ENCODE assay signal across 8 cellular contexts in the genomic region with DNA sequence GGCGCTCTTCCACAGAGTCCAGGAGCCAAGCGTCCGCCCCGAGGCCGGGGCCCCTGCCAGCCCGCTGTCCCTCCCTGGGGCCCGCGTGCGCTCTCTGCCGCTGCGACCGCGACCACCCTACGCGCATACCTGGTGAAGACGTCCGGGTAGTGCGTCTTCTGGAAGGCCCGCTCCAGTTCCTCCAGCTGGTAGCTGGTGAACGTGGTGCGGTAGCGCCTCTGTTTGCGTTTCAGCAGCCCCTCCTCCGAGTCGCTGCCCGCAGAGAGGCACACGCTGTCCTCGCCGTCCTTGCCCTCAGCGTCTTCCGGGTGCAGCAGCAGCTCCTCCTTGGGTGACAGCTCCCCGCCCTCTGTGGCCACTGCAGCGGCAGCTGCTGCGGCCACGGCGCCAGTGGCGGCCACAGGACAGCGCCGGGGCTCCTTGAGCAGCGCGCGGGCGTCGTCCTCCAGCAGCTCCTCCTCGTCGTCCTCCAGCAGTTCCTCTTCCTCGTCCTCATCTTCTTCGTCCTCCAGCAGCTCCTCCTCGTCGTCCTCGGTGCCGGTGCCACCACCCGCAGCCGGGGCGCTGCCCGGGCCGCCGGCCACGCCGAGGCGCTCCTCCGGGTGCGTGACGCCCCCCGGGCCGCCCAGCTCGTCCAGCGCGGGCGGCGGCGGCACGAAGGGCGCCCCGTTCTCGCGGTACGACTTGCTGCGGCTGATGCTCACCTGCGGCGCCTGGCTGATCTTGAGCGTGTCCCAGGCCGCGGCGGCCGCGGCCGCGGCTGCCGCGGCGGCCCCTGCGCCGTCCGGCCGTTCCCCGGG. TPM values are rescaled to one million over a fixed set of nuclear protein-coding genes. Genes with fewer than 3 reads are reported as not detected.
DNase-seq lines count a peak whose midpoint lies in the region; ATAC-seq, FAIRE-seq and TF ChIP-seq lines count a peak whose summit lies in the region.

No MANE protein-coding gene starts in this region.

- H3K27me3 Mint-ChIP-seq in IgD-negative memory B cell (peaks cover 42% of the 10 kb centered on the region), progenitor cell of endocrine pancreas (peaks cover 95% of the 10 kb centered on the region)

- no peaks in the 10 kb centered on the region for H3K36me3 ChIP-seq in breast epithelium

- DNase-seq in GM12865 (ENCODE audit: low read depth) (peak; percentile 34), breast epithelium (ENCODE audit: low spot score in 2 of 2) (no peak), progenitor cell of endocrine pancreas (ENCODE audit: low spot score, unreplicated experiment) (no peak), glomerular visceral epithelial cell (ENCODE audit: extremely low spot score) (no peak), epidermal melanocyte (ENCODE audit: insufficient read length, low spot score) (no peak), HTR-8/SVneo (ENCODE audit: insufficient read length, low spot score) (no peak)

- intact Hi-C loops in breast epithelium (cut with DNase I; ENCODE audit: low total_unique reads), result no loop called here

- peaks cover 0 to 9% of the 10 kb centered on the region in 2 donors for H3K9me3 ChIP-seq in breast epithelium

- no peak for TF ChIP-seq CTCF in GM12865 (IDR thresholded peaks at IDR 0.05; ENCODE audit: insufficient read depth, low read depth, low read length, missing control alignments)
- TF ChIP-seq CTCF in breast epithelium (IDR thresholded peaks at IDR 0.05), result no peak
- no peak for TF ChIP-seq CTCF in progenitor cell of endocrine pancreas (IDR thresholded peaks at IDR 0.05; ENCODE audit: unreplicated experiment)

- no peak for FAIRE-seq in HTR-8/SVneo (lab: Jason Lieb, UNC)

- no peak overlapping the region for H3K27ac ChIP-seq in breast epithelium

- H3K4me3 Mint-ChIP-seq in IgD-negative memory B cell (peak overlapping the region; percentile 61 to 84 (median 67)), progenitor cell of endocrine pancreas (ENCODE audit: low read depth) (peak overlapping the region; percentile 64)

- no peak for TF ChIP-seq POLR2A in breast epithelium (IDR thresholded peaks at IDR 0.05)

- peak overlapping the region; percentile 35 for H3K4me3 ChIP-seq in GM12865 (ENCODE audit: low read depth, low read length)
- H3K4me3 ChIP-seq in breast epithelium, result peak overlapping the region; percentile 7 to 56 (median 39)

- H3K4me1 ChIP-seq in breast epithelium, result no peaks in the 10 kb centered on the region

- H3K27ac Mint-ChIP-seq in IgD-negative memory B cell (no peak overlapping the region), progenitor cell of endocrine pancreas (no peak overlapping the region)

- H3K9me3 Mint-ChIP-seq in IgD-negative memory B cell (peaks cover 0 to 2% (median 0%) of the 10 kb centered on the region in 3 donors), progenitor cell of endocrine pancreas (ENCODE audit: low read depth) (no peaks in the 10 kb centered on the region)

- peaks cover 5 to 96% of the 10 kb centered on the region in 2 donors for H3K27me3 ChIP-seq in breast epithelium

- no peaks in the 10 kb centered on the region for H3K36me3 Mint-ChIP-seq in IgD-negative memory B cell
- no peaks in the 10 kb centered on the region for H3K36me3 Mint-ChIP-seq in progenitor cell of endocrine pancreas (ENCODE audit: insufficient read depth)

- H3K4me1 Mint-ChIP-seq in IgD-negative memory B cell (peaks cover 0 to 3% (median 3%) of the 10 kb centered on the region in 3 donors), progenitor cell of endocrine pancreas (ENCODE audit: low read depth) (peaks cover 4% of the 10 kb centered on the region)

- no peak for ATAC-seq in GM21367 (IDR thresholded peaks at IDR 0.05; ENCODE audit: unreplicated experiment)

RNA-seq across cellular contexts. Expression of gene ARX, which starts 2.8 kb away (rescaled TPM):
- polyA plus RNA-seq in IgD-negative memory B cell, result not detected
- total RNA-seq in breast epithelium, result under 1 TPM in 1 of 3 donors, not detected in 2; 0.33 TPM
- 4.5 and 5.8 TPM in 2 replicates for total RNA-seq in progenitor cell of endocrine pancreas
